ENCODE assay signal across 8 cellular contexts in genomic region chr1:66271216-66271903, GRCh38.
A peak's percentile ranks its signal among the peaks of the same experiment; 100 is the strongest.
DNase-seq lines count a peak whose midpoint lies in the region; ATAC-seq, FAIRE-seq and TF ChIP-seq lines count a peak whose summit lies in the region.

No MANE protein-coding gene starts in this region.

- H3K9ac ChIP-seq in Karpas-422 (ENCODE audit: low read length), result peak overlapping the region; percentile 61
- no peak overlapping the region for H3K9ac ChIP-seq in H1 (replicated peaks in 1 of 4; ENCODE audit: extremely low read depth in 1 of 4, low read depth in 3 of 4, low read length in 3 of 4)

- POLR2A ChIA-PET in H1 (lab: Charles Lee; ENCODE audit: partially characterized antibody), result no interaction called here

- H3K4me3 Mint-ChIP-seq in T-helper 2 cell treated with Interferon-gamma antibody and Interleukin-4, amounts not matched to agents 5 μg/mL and 100 μg/mL, for 36 hours, result peak overlapping the region; percentile 18
- no peak overlapping the region for H3K4me3 Mint-ChIP-seq in stimulated activated memory B cell treated with anti-CD40 and anti-IgM and Interleukin-4, amounts not matched to agents 10 μg/mL and 1 μg/mL and 100 μg/mL, for 72 hours

- H2BK20ac ChIP-seq in H1 (ENCODE audit: low read length), result no peak overlapping the region

- H3K9me2 ChIP-seq in Karpas-422 (replicated peaks; ENCODE audit: insufficient read depth, low read length), result no peaks in the 10 kb centered on the region

- H2AFZ ChIP-seq in Karpas-422 (ENCODE audit: low read length) (peak overlapping the region; percentile 96), H1 (ENCODE audit: low read length) (peak overlapping the region; percentile 95)

- H3K4ac ChIP-seq in H1 (replicated peaks; ENCODE audit: insufficient read length, low read depth, low read length), result no peak overlapping the region

- peak overlapping the region; percentile 12 for H4K91ac ChIP-seq in H1 (replicated peaks; ENCODE audit: insufficient read length, low read length)

- H3K4me2 ChIP-seq in Karpas-422 (ENCODE audit: low read depth, low read length, poor library complexity, severe bottlenecking), result peak overlapping the region; percentile 57
- peak overlapping the region; percentile 28 to 46 for H3K4me2 ChIP-seq in H1 (ENCODE audit: insufficient read depth in 1 of 2, low read depth in 2 of 2, low read length in 2 of 2)

- ATAC-seq in lung (ENCODE audit: insufficient read depth, low FRiP score) (peak; percentile 71), HG02970 (IDR thresholded peaks at IDR 0.05; ENCODE audit: low FRiP score, unreplicated experiment) (no peak)
- peak; percentile 73 for ATAC-seq in stimulated activated memory B cell treated with anti-CD40 and anti-IgM and Interleukin-4, amounts not matched to agents 10 μg/mL and 1 μg/mL and 100 μg/mL, for 72 hours

- DNase-seq in DMS 273 (lab: John Stamatoyannopoulos, UW; ENCODE audit: unreplicated experiment) (peak; percentile 78), Karpas-422 (peak; percentile 71), H1 (ENCODE audit: low read depth in 1 of 2, low spot score in 2 of 2) (peak in 1 of 2 experiments; percentile 7), lung (ENCODE audit: low spot score) (peak; percentile 73), GM19238 (ENCODE audit: insufficient read length, low spot score) (no peak)
- peak; percentile 60 for DNase-seq in T-helper 2 cell treated with Interferon-gamma antibody and Interleukin-4, amounts not matched to agents 5 μg/mL and 100 μg/mL, for 36 hours (ENCODE audit: low spot score)

- H2BK120ac ChIP-seq in H1 (replicated peaks; ENCODE audit: low read depth, low read length), result peak overlapping the region; percentile 7

- no peak overlapping the region; the same call in 1 of the 2 replicates for H3K18ac ChIP-seq in H1 (ENCODE audit: extremely low read depth, low read length)

- H3K79me1 ChIP-seq in H1 (ENCODE audit: low read depth, low read length), result no peaks in the 10 kb centered on the region

- H3K4me1 Mint-ChIP-seq in T-helper 2 cell treated with Interferon-gamma antibody and Interleukin-4, amounts not matched to agents 5 μg/mL and 100 μg/mL, for 36 hours (ENCODE audit: low read depth), result peaks cover 49% of the 10 kb centered on the region
- peaks cover 41% of the 10 kb centered on the region for H3K4me1 Mint-ChIP-seq in stimulated activated memory B cell treated with anti-CD40 and anti-IgM and Interleukin-4, amounts not matched to agents 10 μg/mL and 1 μg/mL and 100 μg/mL, for 72 hours

- no peak overlapping the region for H2BK15ac ChIP-seq in H1 (ENCODE audit: low read length)

- H3K23me2 ChIP-seq in H1 (ENCODE audit: low read depth, low read length), result no peaks in the 10 kb centered on the region

- H3K4me1 ChIP-seq in Karpas-422 (ENCODE audit: low read length) (peaks cover 50% of the 10 kb centered on the region), H1 (replicated peaks in 1 of 4; ENCODE audit: control insufficient read depth in 3 of 4, insufficient read depth in 4 of 4, low read length in 3 of 4) (peaks cover 1 to 12% (median 8%) of the 10 kb centered on the region in 4 experiments; a peak in 5 of 7 replicates), lung (ENCODE audit: control insufficient read depth in 2 of 2, insufficient read depth in 2 of 2, low read length in 2 of 2) (peaks cover 12 to 18% of the 10 kb centered on the region in 2 donors)

- CTCF ChIA-PET in H1 (lab: Charles Lee; ENCODE audit: partially characterized antibody), result no interaction called here

- no peaks in the 10 kb centered on the region for H3K27me3 ChIP-seq in Karpas-422 (ENCODE audit: low read length)
- H3K27me3 ChIP-seq in H1 (replicated peaks in 1 of 4; ENCODE audit: control insufficient read depth in 3 of 4, extremely low read depth in 1 of 4, insufficient read depth in 3 of 4, low read length in 3 of 4), result no peaks in the 10 kb centered on the region
- H3K27me3 ChIP-seq in lung (ENCODE audit: control insufficient read depth, insufficient read depth), result no peaks in the 10 kb centered on the region

- H2BK12ac ChIP-seq in H1 (ENCODE audit: low read depth, low read length), result peak overlapping the region; percentile 76; the same call in 1 of the 2 replicates

- H3K36me3 ChIP-seq in Karpas-422 (ENCODE audit: insufficient read depth, low read length) (no peaks in the 10 kb centered on the region), H1 (ENCODE audit: control insufficient read depth in 2 of 4, insufficient read depth in 4 of 4, low read length in 3 of 4) (no peaks in the 10 kb centered on the region; a peak in 1 of 8 replicates), lung (ENCODE audit: control insufficient read depth in 2 of 2, insufficient read depth in 2 of 2, low read length in 2 of 2) (no peaks in the 10 kb centered on the region)

- no peaks in the 10 kb centered on the region for H3K9me3 Mint-ChIP-seq in T-helper 2 cell treated with Interferon-gamma antibody and Interleukin-4, amounts not matched to agents 5 μg/mL and 100 μg/mL, for 36 hours
- H3K9me3 Mint-ChIP-seq in stimulated activated memory B cell treated with anti-CD40 and anti-IgM and Interleukin-4, amounts not matched to agents 10 μg/mL and 1 μg/mL and 100 μg/mL, for 72 hours, result no peaks in the 10 kb centered on the region

- H4K8ac ChIP-seq in H1 (ENCODE audit: extremely low read depth, insufficient read depth, low read length), result no peak overlapping the region

- no peak overlapping the region for H3K14ac ChIP-seq in H1 (ENCODE audit: insufficient read length)

- H3K27ac Mint-ChIP-seq in T-helper 2 cell treated with Interferon-gamma antibody and Interleukin-4, amounts not matched to agents 5 μg/mL and 100 μg/mL, for 36 hours, result peak overlapping the region; percentile 32
- H3K27ac Mint-ChIP-seq in stimulated activated memory B cell treated with anti-CD40 and anti-IgM and Interleukin-4, amounts not matched to agents 10 μg/mL and 1 μg/mL and 100 μg/mL, for 72 hours, result peak overlapping the region; percentile 48

- H3K36me3 Mint-ChIP-seq in T-helper 2 cell treated with Interferon-gamma antibody and Interleukin-4, amounts not matched to agents 5 μg/mL and 100 μg/mL, for 36 hours (ENCODE audit: low read depth), result peaks cover 2% of the 10 kb centered on the region
- no peaks in the 10 kb centered on the region for H3K36me3 Mint-ChIP-seq in stimulated activated memory B cell treated with anti-CD40 and anti-IgM and Interleukin-4, amounts not matched to agents 10 μg/mL and 1 μg/mL and 100 μg/mL, for 72 hours

- no peaks in the 10 kb centered on the region for H3K79me2 ChIP-seq in Karpas-422 (ENCODE audit: low read length)
- no peaks in the 10 kb centered on the region for H3K79me2 ChIP-seq in H1 (ENCODE audit: control insufficient read depth in 1 of 2, insufficient read depth in 2 of 2, low read length in 2 of 2)

- TF ChIP-seq CTCF in H1 (IDR thresholded peaks at IDR 0.05; ENCODE audit: control extremely low read depth in 1 of 3, insufficient read depth in 1 of 3, low read depth in 1 of 3, low read length in 3 of 3) (no peak), lung (IDR thresholded peaks at IDR 0.05; ENCODE audit: control extremely low read depth, extremely low read depth) (no peak)

- no peak for TF ChIP-seq POLR2A in H1 (IDR thresholded peaks at IDR 0.05; ENCODE audit: control extremely low read depth in 1 of 2, low read depth in 2 of 2, low read length in 2 of 2)

- no peaks in the 10 kb centered on the region for H4K20me1 ChIP-seq in Karpas-422 (ENCODE audit: insufficient read depth, low read depth, low read length)
- H4K20me1 ChIP-seq in H1 (replicated peaks in 1 of 2; ENCODE audit: control insufficient read depth in 1 of 2, insufficient read depth in 2 of 2, low read length in 2 of 2), result no peaks in the 10 kb centered on the region

- no peak overlapping the region for H2BK5ac ChIP-seq in H1 (ENCODE audit: low read depth, low read length)

- H2AK5ac ChIP-seq in H1 (ENCODE audit: low read depth, low read length), result no peak overlapping the region

- H3K56ac ChIP-seq in H1 (replicated peaks; ENCODE audit: insufficient read length, low read depth, low read length), result no peak overlapping the region

- H3K9me3 ChIP-seq in Karpas-422 (ENCODE audit: low read length), result no peaks in the 10 kb centered on the region
- H3K9me3 ChIP-seq in H1 (ENCODE audit: insufficient read depth in 2 of 2, low read depth in 1 of 2, low read length in 1 of 2), result no peaks in the 10 kb centered on the region
- H3K9me3 ChIP-seq in lung (ENCODE audit: control insufficient read depth in 2 of 2, insufficient read depth in 1 of 2, low read length in 1 of 2), result no peaks in the 10 kb centered on the region

- FAIRE-seq in H1 (lab: Jason Lieb, UNC), result no peak

- H3K27ac ChIP-seq in Karpas-422 (ENCODE audit: low read length) (peak overlapping the region; percentile 89), H1 (ENCODE audit: low read depth, low read length) (no peak overlapping the region), lung (ENCODE audit: low read depth in 1 of 2, low read length in 1 of 2) (peak overlapping the region; percentile 86 to 92)

- TF ChIP-seq RAD21 in H1 (IDR thresholded peaks at IDR 0.05 in 1 of 2, conservative IDR thresholded peaks at IDR 0.05 in 1 of 2; ENCODE audit: low read depth in 2 of 2, low read length in 2 of 2), result no peak

- 38% methylated on average over 8 of the region's 8 CpGs; no CpG with 5 or more reads in 1 of the 2 experiments for WGBS in H1 (ENCODE audit: extremely low coverage in 1 of 2, insufficient coverage in 1 of 2, insufficient read length in 1 of 2, insufficient replicate concordance in 2 of 2, low coverage in 1 of 2, low lambda C conversion rate in 2 of 2, missing lambda C conversion rate in 1 of 2), 2 experiments
- 16 to 46% methylated on average over 8 of the region's 8 CpGs for WGBS in lung, 2 donors

- H3K4me3 ChIP-seq in Karpas-422 (ENCODE audit: low read length) (peak overlapping the region; percentile 41), H1 (ENCODE audit: extremely low read depth in 1 of 4, insufficient read depth in 2 of 4, low read depth in 3 of 4, low read length in 4 of 4) (no peak overlapping the region), lung (no peak overlapping the region)

- TF ChIP-seq EP300 in H1 (IDR thresholded peaks at IDR 0.05; ENCODE audit: borderline replicate concordance in 1 of 2, low read depth in 2 of 2, low read length in 2 of 2), result 0 out of 3 replicates have a peak, but pooled peaks of 1 of the 2 experiments have one; percentile 34

- H4K5ac ChIP-seq in H1 (ENCODE audit: insufficient read length, low read depth, low read length), result peak overlapping the region; percentile 22

- H3K27me3 Mint-ChIP-seq in T-helper 2 cell treated with Interferon-gamma antibody and Interleukin-4, amounts not matched to agents 5 μg/mL and 100 μg/mL, for 36 hours (ENCODE audit: low read depth), result peaks cover 42% of the 10 kb centered on the region
- no peaks in the 10 kb centered on the region for H3K27me3 Mint-ChIP-seq in stimulated activated memory B cell treated with anti-CD40 and anti-IgM and Interleukin-4, amounts not matched to agents 10 μg/mL and 1 μg/mL and 100 μg/mL, for 72 hours

- no peak overlapping the region for H3K23ac ChIP-seq in H1 (ENCODE audit: insufficient read length)

TF ChIP-seq in H1, 55 proteins besides CTCF, POLR2A, EP300 and RAD21 (continues in another document):
- TF ChIP-seq KDM1A (IDR thresholded peaks at IDR 0.05; ENCODE audit: borderline replicate concordance, low read length) (no peak), TAF7 (optimal IDR thresholded peaks at IDR 0.05; ENCODE audit: borderline replicate concordance, low read depth, low read length) (no peak), TEAD4 (IDR thresholded peaks at IDR 0.05; ENCODE audit: low read depth, low read length) (peak; percentile 62), CREB1 (IDR thresholded peaks at IDR 0.05) (peak; percentile 64; the same call in 1 of the 2 replicates), CHD1 (IDR thresholded peaks at IDR 0.05; ENCODE audit: low read depth, low read length) (no peak)
